ENCODE assay signal across 17 cellular contexts in genomic region chr2:200310545-200310971, GRCh38. TPM values are rescaled to one million over a fixed set of nuclear protein-coding genes. Genes with fewer than 3 reads are reported as not detected.
DNase-seq lines count a peak whose midpoint lies in the region; ATAC-seq, FAIRE-seq and TF ChIP-seq lines count a peak whose summit lies in the region.
"Had no signal": no experiment of that assay in that cellular context is flagged by ENCODE, and none has a peak within 500 bp of the region (broad histone marks: within the 10 kb centered on the region; RNA-seq: fewer than 3 reads in every experiment).

No MANE protein-coding gene starts in this region.

- H3K27ac ChIP-seq in A549 (peak overlapping the region in 1 of 2 experiments; percentile 1; a peak in 1 of 6 replicates), A673 (ENCODE audit: low read depth, low read length, poor library complexity, severe bottlenecking) (no peak overlapping the region)
- H3K27ac ChIP-seq: gastroesophageal sphincter, SK-N-MC, upper lobe of left lung, VCaP had no signal

- peaks cover 11% of the 10 kb centered on the region for H3K27me3 ChIP-seq in A673 (replicated peaks; ENCODE audit: insufficient read depth, low read depth, low read length, poor library complexity)
- H3K27me3 ChIP-seq: gastroesophageal sphincter, upper lobe of left lung had no signal

- no peak for FAIRE-seq in A549 (lab: Jason Lieb, UNC)

- H3K9me3 ChIP-seq in A549 (no peaks in the 10 kb centered on the region), A673 (ENCODE audit: low read depth, low read length, poor library complexity, severe bottlenecking) (no peaks in the 10 kb centered on the region)
- H3K9me3 ChIP-seq: gastroesophageal sphincter, upper lobe of left lung had no signal

- no peaks in the 10 kb centered on the region for H3K36me3 ChIP-seq in A673 (ENCODE audit: insufficient read depth, low read length, poor library complexity, severe bottlenecking)
- H3K36me3 ChIP-seq: gastroesophageal sphincter, upper lobe of left lung had no signal

- POLR2A ChIA-PET in A549 (lab: Yijun Ruan, JAX) (no interaction called here), A673 (lab: Charles Lee; ENCODE audit: low non-redundant PET) (no interaction called here)

- H3K4me1 ChIP-seq in A549: peaks cover 48% of the 10 kb centered on the region
- peaks cover 10% of the 10 kb centered on the region for H3K4me1 ChIP-seq in A673 (ENCODE audit: insufficient read depth, low read length, poor library complexity, severe bottlenecking)

- peak overlapping the region; percentile 25 for H3K4me2 ChIP-seq in A549

- no peaks in the 10 kb centered on the region for H3K9me3 Mint-ChIP-seq in activated naive CD8-positive, alpha-beta T cell treated with anti-CD3 and anti-CD28 coated beads for 36 hours
- no peaks in the 10 kb centered on the region for H3K9me3 Mint-ChIP-seq in nephron progenitor cell
- H3K9me3 Mint-ChIP-seq: activated naive CD8-positive, alpha-beta T cell treated with anti-CD3 and anti-CD28 coated beads, Interleukin-2, amount 10 ng/mL, durations not matched to agents 7 days and 5 days had no signal

- no peak overlapping the region for H3K4me3 ChIP-seq in A549
- no peak overlapping the region for H3K4me3 ChIP-seq in choroid plexus epithelial cell (ENCODE audit: low read depth, low read length)
- no peak overlapping the region for H3K4me3 ChIP-seq in A673 (ENCODE audit: low read depth, low read length, poor library complexity, severe bottlenecking)
- H3K4me3 ChIP-seq: gastroesophageal sphincter, SK-N-MC, upper lobe of left lung had no signal

- intact Hi-C loops in A673 (cut with micrococcal nuclease; ENCODE audit: unreplicated experiment): no loop called here

- H3K27ac Mint-ChIP-seq in activated naive CD8-positive, alpha-beta T cell treated with anti-CD3 and anti-CD28 coated beads for 36 hours: no peak overlapping the region
- no peak overlapping the region for H3K27ac Mint-ChIP-seq in nephron progenitor cell
- H3K27ac Mint-ChIP-seq: activated naive CD8-positive, alpha-beta T cell treated with anti-CD3 and anti-CD28 coated beads, Interleukin-2, amount 10 ng/mL, durations not matched to agents 7 days and 5 days had no signal

- CTCF ChIA-PET in A549 (lab: Yijun Ruan, JAX): no interaction called here
- CTCF ChIA-PET in A673 (lab: Charles Lee): no interaction called here

- H3K4me3 Mint-ChIP-seq in activated naive CD8-positive, alpha-beta T cell treated with anti-CD3 and anti-CD28 coated beads for 36 hours: no peak overlapping the region
- H3K4me3 Mint-ChIP-seq in nephron progenitor cell: no peak overlapping the region
- H3K4me3 Mint-ChIP-seq: activated naive CD8-positive, alpha-beta T cell treated with anti-CD3 and anti-CD28 coated beads, Interleukin-2, amount 10 ng/mL, durations not matched to agents 7 days and 5 days had no signal

- no peaks in the 10 kb centered on the region for H3K36me3 Mint-ChIP-seq in activated naive CD8-positive, alpha-beta T cell treated with anti-CD3 and anti-CD28 coated beads for 36 hours
- no peaks in the 10 kb centered on the region for H3K36me3 Mint-ChIP-seq in nephron progenitor cell (ENCODE audit: low read depth)

- TF ChIP-seq EP300 in A549 (IDR thresholded peaks at IDR 0.05): no peak

- TF ChIP-seq RAD21 in A549 (conservative IDR thresholded peaks at IDR 0.05 in 1 of 2, IDR thresholded peaks at IDR 0.05 in 1 of 2): no peak

- TF ChIP-seq CTCF in A549 (IDR thresholded peaks at IDR 0.05) (no peak), choroid plexus epithelial cell (conservative IDR thresholded peaks at IDR 0.05; ENCODE audit: low read depth, low read length) (no peak), A673 (conservative IDR thresholded peaks at IDR 0.05; ENCODE audit: low read depth, low read length) (no peak), nephron progenitor cell (IDR thresholded peaks at IDR 0.05) (no peak)

- WGBS in A549 (ENCODE audit: missing lambda C conversion rate): 65% methylated on average over 2 of the region's 2 CpGs

- ATAC-seq in A549: no peak
- ATAC-seq: gastroesophageal sphincter had no signal

- peaks cover 6% of the 10 kb centered on the region for H3K4me1 Mint-ChIP-seq in activated naive CD8-positive, alpha-beta T cell treated with anti-CD3 and anti-CD28 coated beads for 36 hours
- H3K4me1 Mint-ChIP-seq in nephron progenitor cell: peaks cover 45% of the 10 kb centered on the region

- peaks cover 53% of the 10 kb centered on the region for H3K27me3 Mint-ChIP-seq in activated naive CD8-positive, alpha-beta T cell treated with anti-CD3 and anti-CD28 coated beads for 36 hours
- H3K27me3 Mint-ChIP-seq in nephron progenitor cell (ENCODE audit: low read depth, poor library complexity): peaks cover 10% of the 10 kb centered on the region

- BruUV-seq in A673 (replicated peaks; lab: Mats Ljungman, UMichigan): no TSS peak

- no peak for DNase-seq in A549 (ENCODE audit: low read depth in 1 of 2, low spot score in 1 of 2)
- peak; percentile 40 for DNase-seq in HT1080 (ENCODE audit: low read depth)
- DNase-seq in choroid plexus epithelial cell (ENCODE audit: low read depth): peak; percentile 80
- DNase-seq in left kidney (ENCODE audit: low read depth, low spot score): peak; percentile 29
- no peak for DNase-seq in activated naive CD8-positive, alpha-beta T cell treated with anti-CD3 and anti-CD28 coated beads for 36 hours
- no peak for DNase-seq in A673 (ENCODE audit: low spot score)
- no peak for DNase-seq in LoVo (ENCODE audit: low spot score)
- no peak for DNase-seq in nephron progenitor cell
- DNase-seq: activated CD8-positive, alpha-beta memory T cell treated with anti-CD3 and anti-CD28 coated beads, Interleukin-2, amount 50 U/mL, for 48 hours; activated naive CD8-positive, alpha-beta T cell treated with anti-CD3 and anti-CD28 coated beads, Interleukin-2, amount 10 ng/mL, durations not matched to agents 7 days and 5 days; cortex of kidney; NCI-H2081 treated with DMSO at 0.1 percent for 48 hours; nucleus accumbens; upper lobe of left lung had no signal

- TF ChIP-seq POLR2A in A549 (IDR thresholded peaks at IDR 0.05; ENCODE audit: low read length): no peak

TF ChIP-seq in A549, 52 proteins besides CTCF, POLR2A, EP300 and RAD21:
- TF ChIP-seq CBX2 (IDR thresholded peaks at IDR 0.05; ENCODE audit: borderline replicate concordance, low read depth) (no peak), NPAS2 (CRISPR knock-in tag; IDR thresholded peaks at IDR 0.05; ENCODE audit: borderline replicate concordance) (no peak), ZSCAN20 (CRISPR knock-in tag; IDR thresholded peaks at IDR 0.05) (no peak), POLR2AphosphoS2 (conservative IDR thresholded peaks at IDR 0.05; ENCODE audit: low read length) (no peak), SMC3 (IDR thresholded peaks at IDR 0.05) (no peak), EHMT2 (IDR thresholded peaks at IDR 0.05; ENCODE audit: low read depth) (no peak)

RNA-seq across cellular contexts. Expression of gene SPATS2L, which starts 4.1 kb away (rescaled TPM):
- polyA plus RNA-seq in A549 (2011; rRNA removed): 155 and 202 TPM in 2 replicates
- polyA plus RNA-seq in A549 (2012; cell fraction: cytosol; rRNA removed): 83.2 and 110 TPM in 2 replicates
- polyA plus RNA-seq in A549 (2012; cell fraction: nucleus; rRNA removed): 60.9 and 68.9 TPM in 2 replicates
- polyA plus RNA-seq in A549 (2017; fragmentation: RNase III; extraction: RNeasy Plus Mini Kit Qiagen cat#74134 plus additional on column Dnase treatment): 85.2 to 107 TPM (median 93.9 TPM) in 3 replicates
- polyA minus RNA-seq in A549 (2011; rRNA and poly(A)+ RNA removed): 66.4 and 97.0 TPM in 2 replicates
- 145 and 158 TPM in 2 replicates for total RNA-seq in HT1080 (2014; rRNA removed; shearing (Covaris generic))
- polyA plus RNA-seq in HT1080 (2015; cell fraction: cytosol; rRNA removed): 177 and 202 TPM in 2 replicates
- polyA plus RNA-seq in HT1080 (2015; cell fraction: nucleus; rRNA removed): 94.7 and 110 TPM in 2 replicates
- 1 to 10 TPM; 8.1 to 9.4 TPM for total RNA-seq in activated naive CD8-positive, alpha-beta T cell treated with anti-CD3 and anti-CD28 coated beads for 36 hours
- total RNA-seq in A673 (2021): 10.0 and 13.7 TPM in 2 replicates

Comparison
In these comparisons a context has a peak if more than half of its experiments do, and no peak if none do; other contexts are left out.
1. DNase-seq: peak in HT1080 (single experiment), choroid plexus epithelial cell (single experiment) and left kidney (single experiment); none in A549 (0 of 2), activated naive CD8-positive, alpha-beta T cell treated with anti-CD3 and anti-CD28 coated beads for 36 hours (single experiment), A673 (single experiment), LoVo (single experiment) and nephron progenitor cell (single experiment).